Comparison of ENCODE assay signal across 18 cellular contexts in genomic region chr5:179475211-179475840, GRCh38.
A peak's percentile ranks its signal among the peaks of the same experiment; 100 is the strongest.
DNase-seq lines count a peak whose midpoint lies in the region; TF ChIP-seq lines count a peak whose summit lies in the region.
"Had no signal": no experiment of that assay in that cellular context is flagged by ENCODE, and none has a peak within 500 bp of the region (broad histone marks: within the 10 kb centered on the region; RNA-seq: fewer than 3 reads in every experiment).

No MANE protein-coding gene starts in this region.

- no peak overlapping the region for H3K4ac ChIP-seq in neuronal stem cell (ENCODE audit: low read length)

- H2BK12ac ChIP-seq in neuronal stem cell (ENCODE audit: low read length): peak overlapping the region; percentile 8

- H3K9ac ChIP-seq in endodermal cell (ENCODE audit: extremely low read depth, low read length, poor library complexity, severe bottlenecking): no peak overlapping the region
- H3K9ac ChIP-seq in neuronal stem cell (ENCODE audit: low read depth, low read length, poor library complexity): no peak overlapping the region

- H3K4me3 Mint-ChIP-seq in endodermal cell: no peak overlapping the region
- H3K4me3 Mint-ChIP-seq: central memory CD8-positive, alpha-beta T cell; WTC11 had no signal

- DNase-seq in DMS79 treated with DMSO at 0.1 percent for 48 hours (lab: John Stamatoyannopoulos, UW) (peak; percentile 81), endodermal cell (no peak), neuronal stem cell (ENCODE audit: low spot score) (peak; percentile 24), anterior cingulate cortex (lab: John Stamatoyannopoulos, UW) (no peak), NCI-H774 (lab: John Stamatoyannopoulos, UW) (no peak), NCI-H2227 (lab: John Stamatoyannopoulos, UW; ENCODE audit: unreplicated experiment) (no peak)
- DNase-seq: BE2C; effector memory CD4-positive, alpha-beta T cell; mucosa of descending colon; NCI-H187; ovary; SIG-M5; small intestine; testis had no signal

- H3K4me2 ChIP-seq in neuronal stem cell (ENCODE audit: insufficient read depth, low read length, poor library complexity, severe bottlenecking): no peak overlapping the region
- H3K4me2 ChIP-seq: hepatocyte had no signal

- no peak for TF ChIP-seq EP300 in Ishikawa (IDR thresholded peaks at IDR 0.05; ENCODE audit: borderline replicate concordance)

- H3K4me3 ChIP-seq in endodermal cell (ENCODE audit: low read length) (no peak overlapping the region), neuronal stem cell (ENCODE audit: low read length in 2 of 2) (no peak overlapping the region)
- H3K4me3 ChIP-seq: hepatocyte, mucosa of descending colon, ovary, testis had no signal

- H3K4me1 Mint-ChIP-seq in endodermal cell: no peaks in the 10 kb centered on the region
- H3K4me1 Mint-ChIP-seq: central memory CD8-positive, alpha-beta T cell; WTC11 had no signal

- WGBS in endodermal cell (ENCODE audit: insufficient coverage in 1 of 2, insufficient read length in 1 of 2), 2 experiments: 69 to 82% methylated on average over 21 to 22 of the region's 22 CpGs
- no CpG with 5 or more reads among the region's 22 CpGs for WGBS in neuronal stem cell (ENCODE audit: extremely low coverage in 2 of 2, insufficient read length in 2 of 2, insufficient replicate concordance in 1 of 2), 2 donors

- H3K9me3 Mint-ChIP-seq in endodermal cell: peaks cover 4% of the 10 kb centered on the region
- H3K9me3 Mint-ChIP-seq: central memory CD8-positive, alpha-beta T cell had no signal

- no peak overlapping the region for H2BK5ac ChIP-seq in neuronal stem cell (ENCODE audit: low read length)

- H3K27ac ChIP-seq in endodermal cell (ENCODE audit: low read depth, low read length) (peak overlapping the region; percentile 79), neuronal stem cell (replicated peaks; ENCODE audit: low read length) (no peak overlapping the region)
- H3K27ac ChIP-seq: hepatocyte, ovary, testis had no signal

- no peaks in the 10 kb centered on the region for H3K27me3 Mint-ChIP-seq in endodermal cell (ENCODE audit: insufficient read depth)

- no peak overlapping the region for H3K14ac ChIP-seq in neuronal stem cell (ENCODE audit: low read length)

- no peaks in the 10 kb centered on the region for H3K36me3 ChIP-seq in endodermal cell (ENCODE audit: control insufficient read depth, insufficient read depth, low read length)
- no peaks in the 10 kb centered on the region for H3K36me3 ChIP-seq in neuronal stem cell (replicated peaks in 1 of 2; ENCODE audit: control insufficient read depth in 2 of 2, insufficient read depth in 2 of 2, low read length in 2 of 2)
- H3K36me3 ChIP-seq: BE2C, ovary had no signal

- no peaks in the 10 kb centered on the region for H3K4me1 ChIP-seq in endodermal cell (ENCODE audit: control insufficient read depth, insufficient read depth, low read length)
- peaks cover 0 to 5% of the 10 kb centered on the region in 2 donors for H3K4me1 ChIP-seq in neuronal stem cell (ENCODE audit: control insufficient read depth in 2 of 2, insufficient read depth in 1 of 2, low read depth in 1 of 2, low read length in 2 of 2)
- H3K4me1 ChIP-seq: BE2C, testis had no signal

- H2BK120ac ChIP-seq in neuronal stem cell (ENCODE audit: low read depth, low read length): no peak overlapping the region

- H3K9me3 ChIP-seq in endodermal cell (ENCODE audit: control insufficient read depth, low read length): no peaks in the 10 kb centered on the region
- H3K9me3 ChIP-seq in neuronal stem cell (replicated peaks in 1 of 2; ENCODE audit: control insufficient read depth in 2 of 2, insufficient read depth in 1 of 2, low read depth in 1 of 2, low read length in 2 of 2): no peaks in the 10 kb centered on the region
- H3K9me3 ChIP-seq: BE2C, mucosa of descending colon, ovary, testis had no signal

- no peaks in the 10 kb centered on the region for H3K36me3 Mint-ChIP-seq in endodermal cell (ENCODE audit: low read depth)
- H3K36me3 Mint-ChIP-seq: WTC11 had no signal

- peak overlapping the region; percentile 56 for H3K18ac ChIP-seq in neuronal stem cell (ENCODE audit: low read length)

- no peak overlapping the region for H2BK15ac ChIP-seq in neuronal stem cell (ENCODE audit: low read length)

- H3K79me1 ChIP-seq in neuronal stem cell (ENCODE audit: low read depth, low read length): no peaks in the 10 kb centered on the region

- no peak for TF ChIP-seq CTCF in endodermal cell (conservative IDR thresholded peaks at IDR 0.05)

- H4K8ac ChIP-seq in neuronal stem cell (ENCODE audit: low read depth, low read length): no peak overlapping the region

- H3K27me3 ChIP-seq in endodermal cell (ENCODE audit: control insufficient read depth, insufficient read depth, low read length, poor library complexity, severe bottlenecking) (no peaks in the 10 kb centered on the region), neuronal stem cell (ENCODE audit: control insufficient read depth in 3 of 3, insufficient read depth in 3 of 3, low read depth in 1 of 3, low read length in 3 of 3) (no peaks in the 10 kb centered on the region)
- H3K27me3 ChIP-seq: BE2C, hepatocyte, ovary, testis had no signal

- H3K27ac Mint-ChIP-seq in endodermal cell: no peak overlapping the region
- H3K27ac Mint-ChIP-seq: WTC11 had no signal

- no peak overlapping the region for H3K23ac ChIP-seq in neuronal stem cell (ENCODE audit: low read depth, low read length, poor library complexity)

- no peak overlapping the region for H2AK5ac ChIP-seq in neuronal stem cell (ENCODE audit: low read depth, low read length)

- TF ChIP-seq RAD21 in Ishikawa (IDR thresholded peaks at IDR 0.05; ENCODE audit: low read depth): no peak

- H2AFZ ChIP-seq in neuronal stem cell (ENCODE audit: low read length): peak overlapping the region; percentile 85
- H2AFZ ChIP-seq: hepatocyte had no signal

- no peak overlapping the region for H4K91ac ChIP-seq in neuronal stem cell (ENCODE audit: low read depth, low read length, poor library complexity)

TF ChIP-seq in Ishikawa, 13 proteins besides CTCF, POLR2A, EP300 and RAD21:
- 0 out of 2 replicates have a peak, but pooled peaks have one; percentile 18 for TF ChIP-seq MAX (IDR thresholded peaks at IDR 0.05)
- no peak for TF ChIP-seq YY1 (IDR thresholded peaks at IDR 0.05; ENCODE audit: low read depth)
- TF ChIP-seq FOXM1 (IDR thresholded peaks at IDR 0.05; ENCODE audit: borderline replicate concordance, low read depth): no peak
- no peak for TF ChIP-seq CREB1 (IDR thresholded peaks at IDR 0.05; ENCODE audit: low read depth)
- TF ChIP-seq TCF12 (IDR thresholded peaks at IDR 0.05; ENCODE audit: low read depth): no peak
- 0 out of 2 replicates have a peak, but pooled peaks have one; percentile 11 for TF ChIP-seq NFIC (IDR thresholded peaks at IDR 0.05)

Comparison
In these comparisons a context has a peak if more than half of its experiments do, and no peak if none do; other contexts are left out.
1. DNase-seq: peak in DMS79 treated with DMSO at 0.1 percent for 48 hours (single experiment) and neuronal stem cell (single experiment); none in endodermal cell (single experiment), anterior cingulate cortex (0 of 58), NCI-H774 (single experiment) and NCI-H2227 (single experiment).